Comparison of ENCODE assay signal across 22 cellular contexts in genomic region chr21:38325216-38325615, GRCh38.
"Had no signal": no experiment of that assay in that cellular context is flagged by ENCODE, and none has a peak within 500 bp of the region (broad histone marks: within the 10 kb centered on the region; RNA-seq: fewer than 3 reads in every experiment).

No MANE protein-coding gene starts in this region.

- DNase-seq: activated B cell treated with CpG ODN at 0.5 μM for 24 hours; activated CD4-positive, alpha-beta memory T cell treated with anti-CD3 and anti-CD28 coated beads for 36 hours; activated CD4-positive, alpha-beta T cell treated with anti-CD3 and anti-CD28 coated beads for 4 hours; amniotic stem cell; body of pancreas; dermis blood vessel endothelial cell; effector memory CD4-positive, alpha-beta T cell; foreskin melanocyte; glutamatergic neuron; hypothalamus; kidney; left ventricle myocardium inferior; mammary epithelial cell; mucosa of descending colon; naive thymus-derived CD8-positive, alpha-beta T cell; sigmoid colon; stimulated activated CD4-positive, alpha-beta T cell treated with anti-CD3 and anti-CD28 coated beads, Interleukin-12 subunit alpha, Interleukin-12 subunit beta, amount 100 ng/mL, for 4 hours; stimulated activated CD4-positive, alpha-beta T cell treated with anti-CD3 and anti-CD28 coated beads, Interleukin-2, amount 100 ng/mL, for 24 hours; stimulated activated naive CD4-positive, alpha-beta T cell treated with Interleukin-2 at 50 U/mL for 16 hours; T-helper 2 cell; thyroid gland had no signal

- H3K27ac ChIP-seq: body of pancreas, left ventricle myocardium inferior, parathyroid adenoma, sigmoid colon, thyroid gland had no signal

- H3K27me3 ChIP-seq: body of pancreas, thyroid gland had no signal

- ATAC-seq: body of pancreas; mucosa of descending colon; naive thymus-derived CD8-positive, alpha-beta T cell had no signal

- H3K4me3 ChIP-seq: body of pancreas, left ventricle myocardium inferior, mucosa of descending colon, sigmoid colon, thyroid gland had no signal

- H3K9me3 ChIP-seq: body of pancreas, left ventricle myocardium inferior, mucosa of descending colon, sigmoid colon, thyroid gland had no signal

- H3K79me2 ChIP-seq: parathyroid adenoma had no signal

- H3K36me3 ChIP-seq: left ventricle myocardium inferior, sigmoid colon, thyroid gland had no signal

- H3K4me1 ChIP-seq: body of pancreas, parathyroid adenoma, sigmoid colon had no signal

- H2AFZ ChIP-seq: parathyroid adenoma had no signal

- H3K9ac ChIP-seq: parathyroid adenoma had no signal
